Comparison of ENCODE assay signal across 1 cellular context in genomic region chr11:44133335-44133946, GRCh38.
TF ChIP-seq lines count a peak whose summit lies in the region.

No MANE protein-coding gene starts in this region.

TF ChIP-seq in HepG2, 621 proteins besides CTCF, POLR2A, EP300 and RAD21:
- TF ChIP-seq SMC3 (IDR thresholded peaks at IDR 0.05; ENCODE audit: low read length) (peak; percentile 53), TAF15 (IDR thresholded peaks at IDR 0.05; ENCODE audit: low read depth, low read length, poor library complexity, severe bottlenecking) (no peak), STAG1 (CRISPR knock-in tag; IDR thresholded peaks at IDR 0.05) (peak; percentile 62)
